Comparison of ENCODE assay signal across 8 cellular contexts in genomic region chr1:116817582-116818064, GRCh38.
DNase-seq lines count a peak whose midpoint lies in the region; ATAC-seq, FAIRE-seq and TF ChIP-seq lines count a peak whose summit lies in the region.

No MANE protein-coding gene starts in this region.

- peak overlapping the region; percentile 84 for H2AFZ ChIP-seq in HCT116 (ENCODE audit: low read depth, low read length, poor library complexity, severe bottlenecking)

- H4K20me1 ChIP-seq in HCT116 (ENCODE audit: insufficient read depth): no peaks in the 10 kb centered on the region

- H3K36me3 ChIP-seq in HCT116 (ENCODE audit: control insufficient read depth in 1 of 2, insufficient read depth in 2 of 2, low read length in 2 of 2): no peaks in the 10 kb centered on the region

- no peaks in the 10 kb centered on the region for H3K79me2 ChIP-seq in HCT116 (ENCODE audit: insufficient read depth, low read length)

- POLR2A ChIA-PET in HCT116 (lab: Charles Lee): no interaction called here

- ATAC-seq in HCT116: peak; percentile 100

- no peak overlapping the region for H3K4me3 ChIP-seq in HCT116 (replicated peaks in 1 of 2; ENCODE audit: low read depth in 1 of 2, low read length in 2 of 2)

- H3K4me2 ChIP-seq in HCT116 (ENCODE audit: low read length): no peak overlapping the region

- BruUV-seq in HCT116 (replicated peaks; lab: Mats Ljungman, UMichigan): no TSS peak

- FAIRE-seq in RCC 7860 (lab: Jason Lieb, UNC): no peak

- H3K9ac ChIP-seq in HCT116 (ENCODE audit: low read length): no peak overlapping the region

- no peak overlapping the region for H3K27ac ChIP-seq in HCT116 (ENCODE audit: low read depth, low read length)

- no peaks in the 10 kb centered on the region for H3K9me2 ChIP-seq in HCT116 (ENCODE audit: insufficient read depth)

- peak; percentile 77 to 98 (median 85) for TF ChIP-seq CTCF in HCT116 (IDR thresholded peaks at IDR 0.05 in 2 of 3, conservative IDR thresholded peaks at IDR 0.05 in 1 of 3; ENCODE audit: borderline replicate concordance in 1 of 3, insufficient read depth in 1 of 3, low read depth in 2 of 3, low read length in 2 of 3)

- RAD21 ChIA-PET in HCT116 (lab: Charles Lee; ENCODE audit: low non-redundant PET in 1 of 2, low total read pairs in 2 of 2, uncharacterized antibody in 2 of 2, unreplicated experiment in 2 of 2): no interaction called here

- no peaks in the 10 kb centered on the region for H3K4me1 ChIP-seq in HCT116 (ENCODE audit: control insufficient read depth in 1 of 2, insufficient read depth in 2 of 2, low read length in 2 of 2)

- intact Hi-C loops in HCT116 (cut with micrococcal nuclease): loop anchor here (1.0 to 10.0 kb wide), 3 partner anchors 53 to 243 kb away; no protein-coding TSS in a partner anchor

- H3K27me3 ChIP-seq in HCT116 (ENCODE audit: insufficient read depth, low read length): no peaks in the 10 kb centered on the region

- no peak for TF ChIP-seq POLR2A in HCT116 (IDR thresholded peaks at IDR 0.05; ENCODE audit: borderline replicate concordance, extremely low read depth, insufficient read depth, insufficient read length)

- TF ChIP-seq RAD21 in HCT116 (IDR thresholded peaks at IDR 0.05; ENCODE audit: low read depth): peak; percentile 80

- peak; percentile 56 for DNase-seq in COLO668 (lab: John Stamatoyannopoulos, UW; ENCODE audit: unreplicated experiment)
- peak; percentile 75 for DNase-seq in HCT116 (ENCODE audit: low read depth, low spot score)
- peak; percentile 27 for DNase-seq in RCC 7860 (ENCODE audit: low spot score)
- peak; percentile 63 for DNase-seq in activated T-helper 1 cell treated with Interleukin-2 at 50 U/mL for 16 hours (ENCODE audit: low read depth)
- DNase-seq in germinal center (ENCODE audit: low spot score): peak; percentile 66
- DNase-seq in stimulated activated CD4-positive, alpha-beta T cell treated with anti-CD3 and anti-CD28 coated beads, Interleukin-4, amount 100 ng/mL, for 4 hours: peak; percentile 71 to 82
- no peak for DNase-seq in NCI-H2196 treated with DMSO at 0.1 percent for 48 hours (lab: John Stamatoyannopoulos, UW; ENCODE audit: unreplicated experiment)
- no peak for DNase-seq in NCI-H2081 treated with DMSO at 0.1 percent for 48 hours (lab: John Stamatoyannopoulos, UW)

- CTCF ChIA-PET in HCT116 (lab: Charles Lee): interaction anchor here (0.6 to 1.8 kb wide), 11 partner anchors 8 to 243 kb away, joined by 3 to 12 read pairs (median 4); no protein-coding TSS in a partner anchor

- no peaks in the 10 kb centered on the region for H3K9me3 ChIP-seq in HCT116 (ENCODE audit: control insufficient read depth in 1 of 2, insufficient read depth in 1 of 2, low read depth in 1 of 2, low read length in 2 of 2)

TF ChIP-seq in HCT116, 20 proteins besides CTCF, POLR2A, EP300 and RAD21:
- TF ChIP-seq YY1 (IDR thresholded peaks at IDR 0.05; ENCODE audit: extremely low read depth, insufficient replicate concordance, low read depth, low read length) (peak; percentile 53), MAX (IDR thresholded peaks at IDR 0.05) (peak; percentile 42; the same call in 1 of the 2 replicates), CBX3 (IDR thresholded peaks at IDR 0.05; ENCODE audit: low read depth) (peak; percentile 64; the same call in 1 of the 2 replicates), JUND (IDR thresholded peaks at IDR 0.05) (no peak), FOSL1 (IDR thresholded peaks at IDR 0.05; ENCODE audit: low read depth) (no peak)

Comparison
In these comparisons a context has a peak if more than half of its experiments do, and no peak if none do; other contexts are left out.
1. DNase-seq: peak in COLO668 (single experiment), HCT116 (single experiment), RCC 7860 (single experiment), activated T-helper 1 cell treated with Interleukin-2 at 50 U/mL for 16 hours (single experiment), germinal center (single experiment) and stimulated activated CD4-positive, alpha-beta T cell treated with anti-CD3 and anti-CD28 coated beads, Interleukin-4, amount 100 ng/mL, for 4 hours (2 of 2); none in NCI-H2196 treated with DMSO at 0.1 percent for 48 hours (single experiment) and NCI-H2081 treated with DMSO at 0.1 percent for 48 hours (single experiment).